Comparison of ENCODE assay signal across 22 cellular contexts in the genomic region with DNA sequence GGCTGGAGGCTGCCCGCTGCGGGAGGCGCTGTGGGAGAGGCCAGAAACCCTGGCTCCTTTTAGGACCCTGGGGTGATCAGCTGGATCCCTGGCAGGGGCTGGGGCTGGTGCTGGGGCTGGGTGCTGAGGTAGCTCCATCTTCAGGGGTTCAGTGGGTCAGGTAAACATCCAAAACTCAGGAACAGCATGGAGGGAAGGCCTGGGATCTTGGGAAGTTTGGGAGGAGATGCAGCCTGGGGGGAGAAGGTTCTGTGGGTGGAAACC. TPM values are rescaled to one million over a fixed set of nuclear protein-coding genes. Genes with fewer than 3 reads are reported as not detected.
"Had no signal": no experiment of that assay in that cellular context is flagged by ENCODE, and none has a peak within 500 bp of the region (broad histone marks: within the 10 kb centered on the region; RNA-seq: fewer than 3 reads in every experiment).

No MANE protein-coding gene starts in this region.

- ATAC-seq: gastroesophageal sphincter; left lung; sciatic nerve; stimulated activated naive B cell treated with anti-CD40 and anti-IgM and Interleukin-4, amounts not matched to agents 10 μg/mL and 1 μg/mL and 100 μg/mL, for 72 hours had no signal

- H3K4me1 ChIP-seq: esophagus squamous epithelium, gastroesophageal sphincter, left lung, lower lobe of right lung, prostate gland had no signal

- H3K27ac Mint-ChIP-seq: dendritic cell treated with granulocyte-macrophage colony-stimulating factor and Interleukin-4, amounts not matched to agents 40 ng/mL and 50 ng/mL, for 4 days; nephron; stimulated activated naive B cell treated with anti-CD40 and anti-IgM and Interleukin-4, amounts not matched to agents 10 μg/mL and 1 μg/mL and 100 μg/mL, for 72 hours; type B pancreatic cell had no signal

- H3K4me3 Mint-ChIP-seq: dendritic cell treated with granulocyte-macrophage colony-stimulating factor and Interleukin-4, amounts not matched to agents 40 ng/mL and 50 ng/mL, for 4 days; naive B cell; nephron; stimulated activated naive B cell treated with anti-CD40 and anti-IgM and Interleukin-4, amounts not matched to agents 10 μg/mL and 1 μg/mL and 100 μg/mL, for 72 hours; type B pancreatic cell had no signal

- DNase-seq: esophagus squamous epithelium; foreskin fibroblast; glutamatergic neuron; left lung; lower lobe of right lung; mesenchymal stem cell; naive B cell; spleen; stimulated activated CD4-positive, alpha-beta T cell treated with anti-CD3 and anti-CD28 coated beads, Interleukin-15, amount 100 ng/mL, for 24 hours; stimulated activated CD4-positive, alpha-beta T cell treated with anti-CD3 and anti-CD28 coated beads, Interleukin-1b, Interleukin-23, amount 100 ng/mL, for 48 hours; stimulated activated CD4-positive, alpha-beta T cell treated with anti-CD3 and anti-CD28 coated beads, Interleukin-4, amount 100 ng/mL, for 24 hours; stimulated activated naive B cell treated with anti-CD40 and anti-IgM and Interleukin-4, amounts not matched to agents 10 μg/mL and 1 μg/mL and 100 μg/mL, for 72 hours had no signal

- H3K9me3 ChIP-seq: lower lobe of right lung, prostate gland had no signal

- H3K27ac ChIP-seq: esophagus squamous epithelium, gastroesophageal sphincter, left lung, lower lobe of right lung, parathyroid adenoma, prostate gland, spleen had no signal

- H2AFZ ChIP-seq: parathyroid adenoma had no signal

- H3K36me3 ChIP-seq: esophagus squamous epithelium, gastroesophageal sphincter, left lung, lower lobe of right lung, prostate gland had no signal

- H3K79me2 ChIP-seq: parathyroid adenoma had no signal

- H3K36me3 Mint-ChIP-seq: type B pancreatic cell had no signal

- H3K4me3 ChIP-seq: esophagus squamous epithelium, gastroesophageal sphincter, left lung, lower lobe of right lung, prostate gland, spleen had no signal

- H3K9ac ChIP-seq: parathyroid adenoma had no signal

- H3K4me1 Mint-ChIP-seq: nephron had no signal

RNA-seq across cellular contexts. Expression of a gene that starts 21.0 kb away (rescaled TPM):
- total RNA-seq: renal cortical epithelial cell, skeletal muscle tissue had no signal
- polyA plus RNA-seq: keratinocyte had no signal
